In the genomic region with DNA sequence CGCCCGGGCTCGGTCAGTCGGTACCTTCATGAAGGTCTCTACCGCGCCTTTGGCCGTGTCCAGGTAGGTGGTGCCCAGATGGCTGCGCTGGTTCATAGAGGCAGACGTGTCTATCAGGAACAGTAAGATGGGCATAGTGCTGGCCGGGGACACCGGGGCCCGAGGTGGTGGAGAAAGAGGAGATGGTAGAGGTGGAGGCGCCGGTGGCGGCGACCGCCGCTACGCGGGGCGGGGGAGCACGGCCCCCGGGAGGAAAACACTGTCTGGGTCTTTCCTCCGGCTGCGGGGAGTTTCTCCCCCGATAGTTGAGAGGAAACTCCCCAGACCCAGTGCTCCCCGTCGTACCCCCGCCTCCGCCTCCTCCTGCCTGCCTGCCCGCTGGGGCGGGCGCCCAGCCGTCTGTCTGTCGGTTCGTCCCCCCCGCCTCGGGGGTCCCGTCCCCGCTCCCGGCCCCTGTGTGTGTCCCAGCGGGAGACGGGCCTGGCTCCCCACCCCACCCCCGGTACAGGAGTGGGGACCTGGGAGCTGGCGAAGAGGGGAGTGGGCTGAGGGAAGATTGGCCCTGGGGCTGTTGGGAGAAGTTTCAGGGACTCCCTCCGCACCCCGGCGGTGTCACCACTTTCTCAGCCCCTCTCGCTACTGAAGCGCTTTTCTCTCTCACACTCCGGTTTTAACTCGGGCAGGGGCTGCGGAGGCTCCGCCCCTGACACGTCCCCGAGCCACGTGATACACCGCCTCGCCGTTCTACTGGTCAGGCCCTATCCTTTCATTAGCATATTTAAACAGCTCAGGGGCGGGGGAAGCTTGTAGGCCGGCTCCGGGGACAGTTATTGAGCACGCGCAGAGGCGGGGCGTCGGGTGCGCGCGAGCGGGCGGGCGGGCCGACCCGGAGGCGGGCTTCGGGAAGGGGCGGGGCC, we compare ENCODE assay signal across 1 cellular context.
TF ChIP-seq lines count a peak whose summit lies in the region.

A gene with protein sequence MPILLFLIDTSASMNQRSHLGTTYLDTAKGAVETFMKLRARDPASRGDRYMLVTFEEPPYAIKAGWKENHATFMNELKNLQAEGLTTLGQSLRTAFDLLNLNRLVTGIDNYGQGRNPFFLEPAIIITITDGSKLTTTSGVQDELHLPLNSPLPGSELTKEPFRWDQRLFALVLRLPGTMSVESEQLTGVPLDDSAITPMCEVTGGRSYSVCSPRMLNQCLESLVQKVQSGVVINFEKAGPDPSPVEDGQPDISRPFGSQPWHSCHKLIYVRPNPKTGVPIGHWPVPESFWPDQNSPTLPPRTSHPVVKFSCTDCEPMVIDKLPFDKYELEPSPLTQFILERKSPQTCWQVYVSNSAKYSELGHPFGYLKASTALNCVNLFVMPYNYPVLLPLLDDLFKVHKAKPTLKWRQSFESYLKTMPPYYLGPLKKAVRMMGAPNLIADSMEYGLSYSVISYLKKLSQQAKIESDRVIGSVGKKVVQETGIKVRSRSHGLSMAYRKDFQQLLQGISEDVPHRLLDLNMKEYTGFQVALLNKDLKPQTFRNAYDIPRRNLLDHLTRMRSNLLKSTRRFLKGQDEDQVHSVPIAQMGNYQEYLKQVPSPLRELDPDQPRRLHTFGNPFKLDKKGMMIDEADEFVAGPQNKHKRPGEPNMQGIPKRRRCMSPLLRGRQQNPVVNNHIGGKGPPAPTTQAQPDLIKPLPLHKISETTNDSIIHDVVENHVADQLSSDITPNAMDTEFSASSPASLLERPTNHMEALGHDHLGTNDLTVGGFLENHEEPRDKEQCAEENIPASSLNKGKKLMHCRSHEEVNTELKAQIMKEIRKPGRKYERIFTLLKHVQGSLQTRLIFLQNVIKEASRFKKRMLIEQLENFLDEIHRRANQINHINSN (minus strand): TSS at position 646 of the 917 bp plus-strand sequence. CDS start 511 bp downstream, at position 135.

TF ChIP-seq in HepG2, 621 proteins besides CTCF, POLR2A, EP300 and RAD21 (continued from another document and continues in another):
- TF ChIP-seq, protein P1, sequence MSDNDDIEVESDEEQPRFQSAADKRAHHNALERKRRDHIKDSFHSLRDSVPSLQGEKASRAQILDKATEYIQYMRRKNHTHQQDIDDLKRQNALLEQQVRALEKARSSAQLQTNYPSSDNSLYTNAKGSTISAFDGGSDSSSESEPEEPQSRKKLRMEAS (IDR thresholded peaks at IDR 0.05) = peak; percentile 7; the same call in 1 of the 2 replicates
- TF ChIP-seq SALL1 (CRISPR knock-in tag; IDR thresholded peaks at IDR 0.05) (peak; percentile 65; the same call in 1 of the 2 replicates), DR1 (CRISPR knock-in tag; IDR thresholded peaks at IDR 0.05) (peak; percentile 100), YY1 (IDR thresholded peaks at IDR 0.05; ENCODE audit: insufficient read depth, insufficient replicate concordance, low read depth, low read length) (peak; percentile 52), HOXA5 (CRISPR knock-in tag; IDR thresholded peaks at IDR 0.05) (peak; percentile 85), MAF1 (CRISPR knock-in tag; IDR thresholded peaks at IDR 0.05; ENCODE audit: borderline replicate concordance) (peak; percentile 84; the same call in 1 of the 2 replicates), NFATC3 (CRISPR knock-in tag; IDR thresholded peaks at IDR 0.05) (no peak), FLYWCH1 (CRISPR knock-in tag; IDR thresholded peaks at IDR 0.05) (no peak), ZNF224 (CRISPR knock-in tag; IDR thresholded peaks at IDR 0.05) (0 out of 2 replicates have a peak, but pooled peaks have one; percentile 70), ZNF264 (CRISPR knock-in tag; IDR thresholded peaks at IDR 0.05) (0 out of 2 replicates have a peak, but pooled peaks have one; percentile 25), ZSCAN21 (CRISPR knock-in tag; IDR thresholded peaks at IDR 0.05; ENCODE audit: borderline replicate concordance) (no peak), ZNF546 (CRISPR knock-in tag; conservative IDR thresholded peaks at IDR 0.05) (no peak; the same call in 1 of the 2 replicates), MEF2D (CRISPR knock-in tag; IDR thresholded peaks at IDR 0.05) (no peak), RXRA (CRISPR knock-in tag; IDR thresholded peaks at IDR 0.05) (peak; percentile 48; the same call in 1 of the 2 replicates), RNF2 (conservative IDR thresholded peaks at IDR 0.05; ENCODE audit: low read depth) (no peak), HNRNPH1 (optimal IDR thresholded peaks at IDR 0.05; ENCODE audit: low read depth, low read length) (peak; percentile 94), ISX (CRISPR knock-in tag; conservative IDR thresholded peaks at IDR 0.05) (peak; percentile 86; the same call in 1 of the 2 replicates), GTF3A (CRISPR knock-in tag; conservative IDR thresholded peaks at IDR 0.05) (no peak), ZNF329 (CRISPR knock-in tag; IDR thresholded peaks at IDR 0.05; ENCODE audit: low read depth) (0 out of 2 replicates have a peak, but pooled peaks have one; percentile 52), NR2F6 (IDR thresholded peaks at IDR 0.05) (no peak), NR2F6 (CRISPR knock-in tag; IDR thresholded peaks at IDR 0.05) (peak; percentile 25; the same call in 1 of the 2 replicates), ZNF670 (CRISPR knock-in tag; IDR thresholded peaks at IDR 0.05; ENCODE audit: borderline replicate concordance) (0 out of 2 replicates have a peak, but pooled peaks have one; percentile 39), SOX6 (IDR thresholded peaks at IDR 0.05) (no peak), SOX6 (CRISPR knock-in tag; IDR thresholded peaks at IDR 0.05) (peak; percentile 56; the same call in 1 of the 2 replicates), HNRNPLL (IDR thresholded peaks at IDR 0.05; ENCODE audit: low read depth, low read length, poor library complexity, severe bottlenecking) (peak; percentile 13), MXI1 (IDR thresholded peaks at IDR 0.05; ENCODE audit: borderline replicate concordance, low read depth, low read length) (no peak), KDM2A (CRISPR knock-in tag; IDR thresholded peaks at IDR 0.05; ENCODE audit: borderline replicate concordance, low read depth) (0 out of 2 replicates have a peak, but pooled peaks have one; percentile 0), CCDC6 (CRISPR knock-in tag; IDR thresholded peaks at IDR 0.05) (no peak; the same call in none of the 2 replicates), RXRB (CRISPR knock-in tag; IDR thresholded peaks at IDR 0.05; ENCODE audit: borderline replicate concordance) (peak; percentile 39), TGIF2 (CRISPR knock-in tag; IDR thresholded peaks at IDR 0.05) (peak; percentile 68; the same call in 1 of the 2 replicates), XBP1 (CRISPR knock-in tag; IDR thresholded peaks at IDR 0.05) (peak; percentile 85; the same call in 1 of the 2 replicates), KDM4B (CRISPR knock-in tag; IDR thresholded peaks at IDR 0.05) (peak; percentile 61; the same call in 1 of the 2 replicates), ZNF354B (CRISPR knock-in tag; IDR thresholded peaks at IDR 0.05) (0 out of 2 replicates have a peak, but pooled peaks have one; percentile 64), NR2F2 (IDR thresholded peaks at IDR 0.05; ENCODE audit: borderline replicate concordance, low read depth) (no peak), ATRX (CRISPR knock-in tag; IDR thresholded peaks at IDR 0.05; ENCODE audit: borderline replicate concordance) (no peak), NFKB2 (CRISPR knock-in tag; IDR thresholded peaks at IDR 0.05; ENCODE audit: borderline replicate concordance) (peak; percentile 83), ZNF235 (CRISPR knock-in tag; IDR thresholded peaks at IDR 0.05; ENCODE audit: borderline replicate concordance) (no peak), KLF6 (CRISPR knock-in tag; IDR thresholded peaks at IDR 0.05) (peak; percentile 63; the same call in 1 of the 2 replicates)
- TF ChIP-seq, protein P2, sequence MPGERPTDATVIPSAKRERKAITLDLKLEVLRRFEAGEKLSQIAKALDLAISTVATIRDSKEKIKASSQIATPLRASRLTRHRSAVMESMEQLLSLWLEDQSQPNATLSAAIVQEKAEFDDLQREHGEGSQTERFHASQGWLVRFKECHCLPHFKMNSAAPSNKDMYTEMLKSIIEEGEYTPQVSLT (CRISPR knock-in tag; IDR thresholded peaks at IDR 0.05; ENCODE audit: borderline replicate concordance, low read depth) = no peak
- TF ChIP-seq, protein P3, sequence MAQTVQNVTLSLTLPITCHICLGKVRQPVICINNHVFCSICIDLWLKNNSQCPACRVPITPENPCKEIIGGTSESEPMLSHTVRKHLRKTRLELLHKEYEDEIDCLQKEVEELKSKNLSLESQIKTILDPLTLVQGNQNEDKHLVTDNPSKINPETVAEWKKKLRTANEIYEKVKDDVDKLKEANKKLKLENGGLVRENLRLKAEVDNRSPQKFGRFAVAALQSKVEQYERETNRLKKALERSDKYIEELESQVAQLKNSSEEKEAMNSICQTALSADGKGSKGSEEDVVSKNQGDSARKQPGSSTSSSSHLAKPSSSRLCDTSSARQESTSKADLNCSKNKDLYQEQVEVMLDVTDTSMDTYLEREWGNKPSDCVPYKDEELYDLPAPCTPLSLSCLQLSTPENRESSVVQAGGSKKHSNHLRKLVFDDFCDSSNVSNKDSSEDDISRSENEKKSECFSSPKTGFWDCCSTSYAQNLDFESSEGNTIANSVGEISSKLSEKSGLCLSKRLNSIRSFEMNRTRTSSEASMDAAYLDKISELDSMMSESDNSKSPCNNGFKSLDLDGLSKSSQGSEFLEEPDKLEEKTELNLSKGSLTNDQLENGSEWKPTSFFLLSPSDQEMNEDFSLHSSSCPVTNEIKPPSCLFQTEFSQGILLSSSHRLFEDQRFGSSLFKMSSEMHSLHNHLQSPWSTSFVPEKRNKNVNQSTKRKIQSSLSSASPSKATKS (CRISPR knock-in tag; IDR thresholded peaks at IDR 0.05) = no peak
- TF ChIP-seq, protein P4, sequence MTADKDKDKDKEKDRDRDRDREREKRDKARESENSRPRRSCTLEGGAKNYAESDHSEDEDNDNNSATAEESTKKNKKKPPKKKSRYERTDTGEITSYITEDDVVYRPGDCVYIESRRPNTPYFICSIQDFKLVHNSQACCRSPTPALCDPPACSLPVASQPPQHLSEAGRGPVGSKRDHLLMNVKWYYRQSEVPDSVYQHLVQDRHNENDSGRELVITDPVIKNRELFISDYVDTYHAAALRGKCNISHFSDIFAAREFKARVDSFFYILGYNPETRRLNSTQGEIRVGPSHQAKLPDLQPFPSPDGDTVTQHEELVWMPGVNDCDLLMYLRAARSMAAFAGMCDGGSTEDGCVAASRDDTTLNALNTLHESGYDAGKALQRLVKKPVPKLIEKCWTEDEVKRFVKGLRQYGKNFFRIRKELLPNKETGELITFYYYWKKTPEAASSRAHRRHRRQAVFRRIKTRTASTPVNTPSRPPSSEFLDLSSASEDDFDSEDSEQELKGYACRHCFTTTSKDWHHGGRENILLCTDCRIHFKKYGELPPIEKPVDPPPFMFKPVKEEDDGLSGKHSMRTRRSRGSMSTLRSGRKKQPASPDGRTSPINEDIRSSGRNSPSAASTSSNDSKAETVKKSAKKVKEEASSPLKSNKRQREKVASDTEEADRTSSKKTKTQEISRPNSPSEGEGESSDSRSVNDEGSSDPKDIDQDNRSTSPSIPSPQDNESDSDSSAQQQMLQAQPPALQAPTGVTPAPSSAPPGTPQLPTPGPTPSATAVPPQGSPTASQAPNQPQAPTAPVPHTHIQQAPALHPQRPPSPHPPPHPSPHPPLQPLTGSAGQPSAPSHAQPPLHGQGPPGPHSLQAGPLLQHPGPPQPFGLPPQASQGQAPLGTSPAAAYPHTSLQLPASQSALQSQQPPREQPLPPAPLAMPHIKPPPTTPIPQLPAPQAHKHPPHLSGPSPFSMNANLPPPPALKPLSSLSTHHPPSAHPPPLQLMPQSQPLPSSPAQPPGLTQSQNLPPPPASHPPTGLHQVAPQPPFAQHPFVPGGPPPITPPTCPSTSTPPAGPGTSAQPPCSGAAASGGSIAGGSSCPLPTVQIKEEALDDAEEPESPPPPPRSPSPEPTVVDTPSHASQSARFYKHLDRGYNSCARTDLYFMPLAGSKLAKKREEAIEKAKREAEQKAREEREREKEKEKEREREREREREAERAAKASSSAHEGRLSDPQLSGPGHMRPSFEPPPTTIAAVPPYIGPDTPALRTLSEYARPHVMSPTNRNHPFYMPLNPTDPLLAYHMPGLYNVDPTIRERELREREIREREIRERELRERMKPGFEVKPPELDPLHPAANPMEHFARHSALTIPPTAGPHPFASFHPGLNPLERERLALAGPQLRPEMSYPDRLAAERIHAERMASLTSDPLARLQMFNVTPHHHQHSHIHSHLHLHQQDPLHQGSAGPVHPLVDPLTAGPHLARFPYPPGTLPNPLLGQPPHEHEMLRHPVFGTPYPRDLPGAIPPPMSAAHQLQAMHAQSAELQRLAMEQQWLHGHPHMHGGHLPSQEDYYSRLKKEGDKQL (CRISPR knock-in tag; IDR thresholded peaks at IDR 0.05; ENCODE audit: low read depth) = no peak
- TF ChIP-seq, protein P5, sequence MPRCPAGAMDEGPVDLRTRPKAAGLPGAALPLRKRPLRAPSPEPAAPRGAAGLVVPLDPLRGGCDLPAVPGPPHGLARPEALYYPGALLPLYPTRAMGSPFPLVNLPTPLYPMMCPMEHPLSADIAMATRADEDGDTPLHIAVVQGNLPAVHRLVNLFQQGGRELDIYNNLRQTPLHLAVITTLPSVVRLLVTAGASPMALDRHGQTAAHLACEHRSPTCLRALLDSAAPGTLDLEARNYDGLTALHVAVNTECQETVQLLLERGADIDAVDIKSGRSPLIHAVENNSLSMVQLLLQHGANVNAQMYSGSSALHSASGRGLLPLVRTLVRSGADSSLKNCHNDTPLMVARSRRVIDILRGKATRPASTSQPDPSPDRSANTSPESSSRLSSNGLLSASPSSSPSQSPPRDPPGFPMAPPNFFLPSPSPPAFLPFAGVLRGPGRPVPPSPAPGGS (CRISPR knock-in tag; IDR thresholded peaks at IDR 0.05) = peak; percentile 70; the same call in 1 of the 2 replicates
- TF ChIP-seq, protein P6, sequence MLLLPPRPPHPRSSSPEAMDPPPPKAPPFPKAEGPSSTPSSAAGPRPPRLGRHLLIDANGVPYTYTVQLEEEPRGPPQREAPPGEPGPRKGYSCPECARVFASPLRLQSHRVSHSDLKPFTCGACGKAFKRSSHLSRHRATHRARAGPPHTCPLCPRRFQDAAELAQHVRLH (CRISPR knock-in tag; IDR thresholded peaks at IDR 0.05; ENCODE audit: borderline replicate concordance, low read depth) = no peak
- TF ChIP-seq, protein P7, sequence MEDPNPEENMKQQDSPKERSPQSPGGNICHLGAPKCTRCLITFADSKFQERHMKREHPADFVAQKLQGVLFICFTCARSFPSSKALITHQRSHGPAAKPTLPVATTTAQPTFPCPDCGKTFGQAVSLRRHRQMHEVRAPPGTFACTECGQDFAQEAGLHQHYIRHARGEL (CRISPR knock-in tag; IDR thresholded peaks at IDR 0.05) = no peak
- TF ChIP-seq, protein P8, sequence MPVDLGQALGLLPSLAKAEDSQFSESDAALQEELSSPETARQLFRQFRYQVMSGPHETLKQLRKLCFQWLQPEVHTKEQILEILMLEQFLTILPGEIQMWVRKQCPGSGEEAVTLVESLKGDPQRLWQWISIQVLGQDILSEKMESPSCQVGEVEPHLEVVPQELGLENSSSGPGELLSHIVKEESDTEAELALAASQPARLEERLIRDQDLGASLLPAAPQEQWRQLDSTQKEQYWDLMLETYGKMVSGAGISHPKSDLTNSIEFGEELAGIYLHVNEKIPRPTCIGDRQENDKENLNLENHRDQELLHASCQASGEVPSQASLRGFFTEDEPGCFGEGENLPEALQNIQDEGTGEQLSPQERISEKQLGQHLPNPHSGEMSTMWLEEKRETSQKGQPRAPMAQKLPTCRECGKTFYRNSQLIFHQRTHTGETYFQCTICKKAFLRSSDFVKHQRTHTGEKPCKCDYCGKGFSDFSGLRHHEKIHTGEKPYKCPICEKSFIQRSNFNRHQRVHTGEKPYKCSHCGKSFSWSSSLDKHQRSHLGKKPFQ (CRISPR knock-in tag; IDR thresholded peaks at IDR 0.05; ENCODE audit: insufficient replicate concordance) = peak; percentile 83
